15 cellular contexts compared by ENCODE assay signal in the genomic region with DNA sequence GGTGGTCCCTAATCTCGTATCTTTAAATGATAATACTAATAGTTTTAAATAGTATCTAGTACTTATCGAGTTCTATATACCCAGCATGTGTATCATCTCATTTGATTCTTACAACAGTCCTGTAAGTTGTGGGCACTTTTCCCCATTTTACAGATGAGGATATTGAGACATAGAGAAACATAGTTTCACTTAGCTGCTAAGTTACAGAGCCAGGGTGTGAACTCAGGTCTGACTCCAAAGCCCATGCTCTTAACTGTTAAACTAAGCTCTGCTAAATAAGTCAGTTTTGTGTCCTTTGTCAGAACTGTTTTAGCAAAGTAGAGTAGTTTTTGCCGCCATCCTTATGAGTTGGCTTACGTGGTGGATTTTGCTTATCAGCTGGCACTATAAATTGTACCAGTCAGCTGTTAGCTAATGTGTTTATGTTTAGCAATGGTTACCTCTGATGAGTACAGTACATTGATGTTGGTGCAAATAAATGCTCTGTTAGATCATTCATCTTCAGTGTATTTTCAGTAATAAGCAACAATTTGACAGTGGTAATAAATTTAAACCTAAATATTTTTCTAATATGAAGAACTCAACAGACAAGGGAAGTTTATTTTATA. TPM values are rescaled to one million over a fixed set of nuclear protein-coding genes. Genes with fewer than 3 reads are reported as not detected.
DNase-seq lines count a peak whose midpoint lies in the region; ATAC-seq, FAIRE-seq and TF ChIP-seq lines count a peak whose summit lies in the region.
"Had no signal": no experiment of that assay in that cellular context is flagged by ENCODE, and none has a peak within 500 bp of the region (broad histone marks: within the 10 kb centered on the region; RNA-seq: fewer than 3 reads in every experiment).

No MANE protein-coding gene starts in this region.

- FAIRE-seq in H54 (lab: Jason Lieb, UNC): peak; percentile 20
- FAIRE-seq: H1, HTR-8/SVneo had no signal

- H3K27me3 ChIP-seq in right atrium auricular region (no peaks in the 10 kb centered on the region), mammary epithelial cell (ENCODE audit: insufficient read depth, low read length) (no peaks in the 10 kb centered on the region), neutrophil (no peaks in the 10 kb centered on the region)
- H3K27me3 ChIP-seq: BLaER1 treated with 17β-estradiol and CSF1 and Interleukin-3, amounts not matched to agents 10 nM and 100 nM had no signal

- dilution Hi-C loops in mammary epithelial cell (cut with HindIII; ENCODE audit: low sequenced_read_pairs): no loop called here

- H3K27ac ChIP-seq in right atrium auricular region (no peak overlapping the region), mammary epithelial cell (ENCODE audit: insufficient read depth, low read depth, low read length) (peak overlapping the region; percentile 33), neutrophil (peak overlapping the region; percentile 44)

- CTCF ChIA-PET in mammary epithelial cell (lab: Charles Lee; ENCODE audit: low non-redundant PET): interaction anchor here (0.6 kb wide), 1 partner anchor 12 kb away, joined by 6 read pairs; a partner anchor contains a TSS

- TF ChIP-seq CTCF in right atrium auricular region (IDR thresholded peaks at IDR 0.05) (no peak), mammary epithelial cell (conservative IDR thresholded peaks at IDR 0.05 in 1 of 2, IDR thresholded peaks at IDR 0.05 in 1 of 2; ENCODE audit: extremely low read depth in 1 of 2, insufficient read depth in 1 of 2, low read depth in 1 of 2, low read length in 2 of 2) (no peak), neutrophil (IDR thresholded peaks at IDR 0.05) (no peak)

- 97% methylated on average over 4 of the region's 4 CpGs for WGBS in mammary epithelial cell (ENCODE audit: low coverage, missing lambda C conversion rate)

- no peaks in the 10 kb centered on the region for H3K4me1 ChIP-seq in right atrium auricular region
- peaks cover 16% of the 10 kb centered on the region for H3K4me1 ChIP-seq in mammary epithelial cell (ENCODE audit: insufficient read depth, low read length)
- H3K4me1 ChIP-seq in neutrophil (ENCODE audit: control insufficient read depth in 1 of 2, insufficient read depth in 1 of 2, low read depth in 1 of 2, low read length in 1 of 2): no peaks in the 10 kb centered on the region

- BruUV-seq in mammary epithelial cell (replicated peaks; lab: Mats Ljungman, UMichigan): no TSS peak

- ATAC-seq in Right ventricle myocardium superior (ENCODE audit: poor library complexity): peak; percentile 55

- no peak overlapping the region for H3K9ac ChIP-seq in mammary epithelial cell (ENCODE audit: insufficient read depth, low read length)
- H3K9ac ChIP-seq: BLaER1 treated with 17β-estradiol and CSF1 and Interleukin-3, amounts not matched to agents 10 nM and 100 nM had no signal

- no peaks in the 10 kb centered on the region for H4K20me1 ChIP-seq in mammary epithelial cell (ENCODE audit: insufficient read depth, low read length)

- no peak for DNase-seq in Right ventricle myocardium superior
- no peak for DNase-seq in right atrium auricular region (ENCODE audit: low spot score)
- no peak for DNase-seq in H54 (ENCODE audit: insufficient read length, low spot score)
- no peak for DNase-seq in mammary epithelial cell
- DNase-seq in iPS-NIHi7 (ENCODE audit: extremely low spot score): no peak
- no peak for DNase-seq in NCI-H2171 treated with DMSO at 0.1 percent for 48 hours (lab: John Stamatoyannopoulos, UW)
- DNase-seq: 8988T; ACHN; CD4-positive, CD25-positive, alpha-beta regulatory T cell; DMS 273 treated with DMSO at 0.1 percent for 48 hours; HFFc6 had no signal

- intact Hi-C loops in Right ventricle myocardium superior (cut with DNase I): no loop called here
- intact Hi-C loops in mammary epithelial cell (cut with micrococcal nuclease): no loop called here

- no peaks in the 10 kb centered on the region for H3K9me3 ChIP-seq in right atrium auricular region
- no peaks in the 10 kb centered on the region for H3K9me3 ChIP-seq in mammary epithelial cell (replicated peaks; ENCODE audit: insufficient read depth, low read length)
- H3K9me3 ChIP-seq in neutrophil: no peaks in the 10 kb centered on the region
- H3K9me3 ChIP-seq: BLaER1 treated with 17β-estradiol and CSF1 and Interleukin-3, amounts not matched to agents 10 nM and 100 nM had no signal

- no peak overlapping the region for H2AFZ ChIP-seq in mammary epithelial cell (ENCODE audit: low read depth, low read length)

- in situ Hi-C loops in mammary epithelial cell (cut with MboI; ENCODE audit: low sequenced_read_pairs in 2 of 2): no loop called here

- peaks cover 7% of the 10 kb centered on the region for H3K36me3 ChIP-seq in right atrium auricular region
- peaks cover 21% of the 10 kb centered on the region for H3K36me3 ChIP-seq in mammary epithelial cell (ENCODE audit: insufficient read depth, low read length)
- H3K36me3 ChIP-seq in neutrophil: peaks cover 94% of the 10 kb centered on the region

- H3K4me2 ChIP-seq in mammary epithelial cell (ENCODE audit: insufficient read depth, low read depth, low read length): peak overlapping the region; percentile 41

- H3K4me3 ChIP-seq in right atrium auricular region (no peak overlapping the region), mammary epithelial cell (replicated peaks in 1 of 3; ENCODE audit: insufficient read depth in 1 of 3, low read depth in 2 of 3, low read length in 3 of 3) (no peak overlapping the region), neutrophil (ENCODE audit: low read depth in 1 of 2, low read length in 1 of 2) (no peak overlapping the region)
- H3K4me3 ChIP-seq: BLaER1 treated with 17β-estradiol and CSF1 and Interleukin-3, amounts not matched to agents 10 nM and 100 nM had no signal

- TF ChIP-seq POLR2A in H54 (IDR thresholded peaks at IDR 0.05; ENCODE audit: low read depth, low read length): no peak

- H3K79me2 ChIP-seq in mammary epithelial cell (ENCODE audit: insufficient read depth, low read length): peaks cover 6% of the 10 kb centered on the region

RNA-seq across cellular contexts. Expression of a gene that starts 12.1 kb away (rescaled TPM):
- total RNA-seq in Right ventricle myocardium superior (7.7 TPM), right atrium auricular region (10 to 100 TPM; 12.0 to 15.1 TPM), mammary epithelial cell (100 to 1,000 TPM in 1 of 2 donors, 10 to 100 TPM in 1; 33.4 to 106 TPM)
- polyA plus RNA-seq in mammary epithelial cell: 6.8 TPM
- polyA minus RNA-seq in mammary epithelial cell: 8.1 TPM

Comparison
In these comparisons a context has a peak if more than half of its experiments do, and no peak if none do; other contexts are left out.
1. H3K27ac ChIP-seq: peak in mammary epithelial cell (single experiment) and neutrophil (single experiment); none in right atrium auricular region (0 of 2).